ENCODE assay signal across 10 cellular contexts in genomic region chr2:238230699-238231098, GRCh38. TPM values are rescaled to one million over a fixed set of nuclear protein-coding genes. Genes with fewer than 3 reads are reported as not detected.
DNase-seq lines count a peak whose midpoint lies in the region; ATAC-seq and TF ChIP-seq lines count a peak whose summit lies in the region.
"Had no signal": no experiment of that assay in that cellular context is flagged by ENCODE, and none has a peak within 500 bp of the region (broad histone marks: within the 10 kb centered on the region; RNA-seq: fewer than 3 reads in every experiment).

No MANE protein-coding gene starts in this region.

- TSS peak; percentile 75 for BruUV-seq in Panc1 (replicated peaks; lab: Mats Ljungman, UMichigan)

- no peaks in the 10 kb centered on the region for H3K27me3 ChIP-seq in CD4-positive, alpha-beta T cell (ENCODE audit: control insufficient read depth, insufficient read depth, low read length)
- H3K27me3 ChIP-seq in Panc1 (ENCODE audit: control insufficient read depth, insufficient read depth, low read length) (no peaks in the 10 kb centered on the region), thyroid gland (no peaks in the 10 kb centered on the region)

- no peak for TF ChIP-seq CTCF in CD4-positive, alpha-beta T cell (IDR thresholded peaks at IDR 0.05)
- TF ChIP-seq CTCF in Panc1 (IDR thresholded peaks at IDR 0.05): no peak
- TF ChIP-seq CTCF in epithelial cell of esophagus (IDR thresholded peaks at IDR 0.05; ENCODE audit: insufficient read depth, low read depth, low read length, missing control alignments): no peak
- no peak for TF ChIP-seq CTCF in osteocyte (IDR thresholded peaks at IDR 0.05)
- TF ChIP-seq CTCF in thyroid gland (IDR thresholded peaks at IDR 0.05): no peak

- peak overlapping the region; percentile 77 to 90 for H3K4me3 ChIP-seq in Panc1 (ENCODE audit: low read depth in 2 of 2, low read length in 2 of 2)
- peak overlapping the region; percentile 47 for H3K4me3 ChIP-seq in epithelial cell of esophagus (ENCODE audit: low read length)
- H3K4me3 ChIP-seq in thyroid gland (replicated peaks in 1 of 3): no peak overlapping the region

- H3K36me3 ChIP-seq in Panc1 (ENCODE audit: control insufficient read depth, insufficient read depth, low read length): no peaks in the 10 kb centered on the region
- H3K36me3 ChIP-seq in thyroid gland: no peaks in the 10 kb centered on the region

- no peaks in the 10 kb centered on the region for H3K36me3 Mint-ChIP-seq in CD4-positive, alpha-beta T cell (ENCODE audit: low read depth)
- H3K36me3 Mint-ChIP-seq in osteocyte (ENCODE audit: unreplicated experiment): peaks cover 6% of the 10 kb centered on the region

- WGBS in thyroid gland, 2 donors: 62 to 87% methylated on average over 5 of the region's 5 CpGs

- no peak for TF ChIP-seq POLR2A in thyroid gland (IDR thresholded peaks at IDR 0.05)

- CTCF ChIA-PET in CD4-positive, alpha-beta T cell (lab: Charles Lee): interaction anchor here (1.0 to 1.3 kb wide), 2 partner anchors 33 to 307 kb away, joined by 3 to 6 read pairs; no protein-coding TSS in a partner anchor
- CTCF ChIA-PET in Panc1 (lab: Charles Lee): no interaction called here

- no peak overlapping the region for H3K27ac Mint-ChIP-seq in CD4-positive, alpha-beta T cell
- no peak overlapping the region for H3K27ac Mint-ChIP-seq in osteocyte (ENCODE audit: unreplicated experiment)

- peaks cover 23% of the 10 kb centered on the region for H3K4me1 Mint-ChIP-seq in CD4-positive, alpha-beta T cell (ENCODE audit: low read depth)
- peaks cover 17% of the 10 kb centered on the region for H3K4me1 Mint-ChIP-seq in osteocyte (ENCODE audit: unreplicated experiment)

- POLR2A ChIA-PET in CD4-positive, alpha-beta T cell (lab: Charles Lee): interaction anchor here (1.3 kb wide), 2 partner anchors 28 to 197 kb away, joined by 3 to 18 read pairs; partner anchors contain the start of gene ILKAP
- POLR2A ChIA-PET in Panc1 (lab: Charles Lee): no interaction called here

- intact Hi-C loops in CD4-positive, alpha-beta T cell (cut with DNase I, micrococcal nuclease): loop anchor here (2.0 to 10.0 kb wide), 4 partner anchors 26 to 266 kb away; partner anchors contain the start of genes ILKAP (in 1 of the 2), SCLY (in 1 of the 2) and UBE2F (in 1 of the 2)
- intact Hi-C loops in Panc1 (cut with micrococcal nuclease; ENCODE audit: unreplicated experiment) (no loop called here), thyroid gland (cut with DNase I) (loop anchor here (10.0 kb wide), 1 partner anchor 166 kb away; the partner anchor contains the start of gene SCLY)

- peaks cover 13% of the 10 kb centered on the region for H3K27me3 Mint-ChIP-seq in CD4-positive, alpha-beta T cell
- H3K27me3 Mint-ChIP-seq in osteocyte (ENCODE audit: unreplicated experiment): no peaks in the 10 kb centered on the region

- H3K9me3 ChIP-seq in CD4-positive, alpha-beta T cell (ENCODE audit: control insufficient read depth, low read length): no peaks in the 10 kb centered on the region
- H3K9me3 ChIP-seq in Panc1 (ENCODE audit: control insufficient read depth, insufficient read depth, low read depth, low read length): no peaks in the 10 kb centered on the region
- no peaks in the 10 kb centered on the region for H3K9me3 ChIP-seq in thyroid gland

- ATAC-seq in CD4-positive, alpha-beta T cell (ENCODE audit: poor library complexity): no peak
- ATAC-seq in Panc1 (no peak), GM18868 (IDR thresholded peaks at IDR 0.05; ENCODE audit: unreplicated experiment) (no peak), GM19455 (IDR thresholded peaks at IDR 0.05; ENCODE audit: unreplicated experiment) (no peak)

- H3K9me3 Mint-ChIP-seq in CD4-positive, alpha-beta T cell: no peaks in the 10 kb centered on the region
- H3K9me3 Mint-ChIP-seq in osteocyte (ENCODE audit: unreplicated experiment): no peaks in the 10 kb centered on the region

- H3K4me3 Mint-ChIP-seq in CD4-positive, alpha-beta T cell: peak overlapping the region; percentile 78
- peak overlapping the region; percentile 83 for H3K4me3 Mint-ChIP-seq in osteocyte (ENCODE audit: unreplicated experiment)

- no peak for DNase-seq in CD4-positive, alpha-beta T cell
- DNase-seq in Panc1 (ENCODE audit: low read depth, low spot score) (no peak), epithelial cell of esophagus (ENCODE audit: low read depth) (no peak), osteocyte (ENCODE audit: extremely low spot score, unreplicated experiment) (no peak), NCI-H524 (lab: John Stamatoyannopoulos, UW) (no peak), thyroid gland (no peak)
- DNase-seq: activated effector memory CD4-positive, alpha-beta T cell treated with anti-CD3 and anti-CD28 coated beads, Interleukin-2, amount 50 U/mL, for 16 hours; NCI-H524 treated with DMSO at 0.1 percent for 48 hours had no signal

- in situ Hi-C loops in Panc1 (cut with HindIII; ENCODE audit: low pct_unique_long_range_greater_than_20kb, low sequenced_read_pairs): no loop called here

- H3K4me1 ChIP-seq in Panc1 (ENCODE audit: control insufficient read depth, insufficient read depth, low read length): peaks cover 3% of the 10 kb centered on the region; the same call in 1 of the 2 replicates
- peaks cover 8 to 11% of the 10 kb centered on the region in 2 donors for H3K4me1 ChIP-seq in thyroid gland

- H3K27ac ChIP-seq in CD4-positive, alpha-beta T cell (ENCODE audit: low read depth, low read length): no peak overlapping the region
- peak overlapping the region; percentile 87 for H3K27ac ChIP-seq in Panc1 (ENCODE audit: low read length)
- H3K27ac ChIP-seq in thyroid gland: no peak overlapping the region

RNA-seq across cellular contexts. Expression of gene HES6, which starts 9.1 kb away (rescaled TPM):
- total RNA-seq in CD4-positive, alpha-beta T cell: 1 to 10 TPM; 1.5 to 1.9 TPM
- total RNA-seq in Panc1 (2021; ENCODE audit: unreplicated experiment): 42.0 TPM
- polyA plus RNA-seq in Panc1 (2012; ENCODE audit: insufficient read length): 50.3 TPM
- 6.2 and 6.5 TPM in 2 replicates for total RNA-seq in osteocyte
- total RNA-seq in thyroid gland: 1 to 10 TPM; 2.9 to 9.0 (median 6.8) TPM

RNA-seq across cellular contexts. Expression of gene ILKAP, which starts 27.2 kb away (rescaled TPM):
- 100 to 1,000 TPM; 133 to 143 TPM for total RNA-seq in CD4-positive, alpha-beta T cell
- total RNA-seq in Panc1 (2021; ENCODE audit: unreplicated experiment) (49.9 TPM), osteocyte (34.1 and 37.2 TPM in 2 replicates), thyroid gland (10 to 100 TPM; 33.4 to 52.0 (median 41.0) TPM)
- polyA plus RNA-seq in Panc1 (2012; ENCODE audit: insufficient read length): 40.0 TPM

RNA-seq across cellular contexts. Expression of gene PER2, which starts 57.7 kb away (rescaled TPM):
- 10 to 100 TPM; 33.8 to 38.2 TPM for total RNA-seq in CD4-positive, alpha-beta T cell
- total RNA-seq in Panc1 (2021; ENCODE audit: unreplicated experiment) (9.9 TPM), osteocyte (3.7 and 5.7 TPM in 2 replicates), thyroid gland (10 to 100 TPM in 2 of 4 donors, 1 to 10 TPM in 2; 6.5 to 17.6 (median 9.6) TPM)
- 3.4 TPM for polyA plus RNA-seq in Panc1 (2012; ENCODE audit: insufficient read length)

Comparison
In these comparisons a context has a peak if more than half of its experiments do, and no peak if none do; other contexts are left out.
1. H3K4me3 ChIP-seq: peak in Panc1 (2 of 2) and epithelial cell of esophagus (single experiment); none in thyroid gland (0 of 3).